ENCODE assay signal across 18 cellular contexts in genomic region chr6:13048113-13048512, GRCh38.
DNase-seq lines count a peak whose midpoint lies in the region; ATAC-seq, FAIRE-seq and TF ChIP-seq lines count a peak whose summit lies in the region.
"Had no signal": no experiment of that assay in that cellular context is flagged by ENCODE, and none has a peak within 500 bp of the region (broad histone marks: within the 10 kb centered on the region; RNA-seq: fewer than 3 reads in every experiment).

No MANE protein-coding gene starts in this region.

- no peak overlapping the region for H3K56ac ChIP-seq in H1 (replicated peaks; ENCODE audit: insufficient read length, low read depth, low read length)

- dilution Hi-C loops in mammary epithelial cell (cut with HindIII; ENCODE audit: low sequenced_read_pairs), result no loop called here

- no peaks in the 10 kb centered on the region for H3K4me1 ChIP-seq in mammary epithelial cell (ENCODE audit: insufficient read depth, low read length)
- H3K4me1 ChIP-seq in breast epithelium, result no peaks in the 10 kb centered on the region
- peaks cover 0 to 3% (median 0%) of the 10 kb centered on the region in 4 experiments; a peak in 1 of 7 replicates for H3K4me1 ChIP-seq in H1 (replicated peaks in 1 of 4; ENCODE audit: control insufficient read depth in 3 of 4, insufficient read depth in 4 of 4, low read length in 3 of 4)
- peaks cover 6% of the 10 kb centered on the region for H3K4me1 ChIP-seq in foreskin keratinocyte
- H3K4me1 ChIP-seq: BE2C had no signal

- WGBS in mammary epithelial cell (ENCODE audit: low coverage, missing lambda C conversion rate), result 20% methylated on average over 1 of the region's 2 CpGs
- 92% methylated on average over 2 of the region's 2 CpGs; no CpG with 5 or more reads in 1 of the 2 experiments for WGBS in H1 (ENCODE audit: extremely low coverage in 1 of 2, insufficient coverage in 1 of 2, insufficient read length in 1 of 2, insufficient replicate concordance in 2 of 2, low coverage in 1 of 2, low lambda C conversion rate in 2 of 2, missing lambda C conversion rate in 1 of 2), 2 experiments

- H2BK12ac ChIP-seq in H1 (ENCODE audit: low read depth, low read length), result no peak overlapping the region

- H3K27me3 ChIP-seq in mammary epithelial cell (ENCODE audit: insufficient read depth, low read length) (no peaks in the 10 kb centered on the region), breast epithelium (no peaks in the 10 kb centered on the region), H1 (replicated peaks in 1 of 4; ENCODE audit: control insufficient read depth in 3 of 4, extremely low read depth in 1 of 4, insufficient read depth in 3 of 4, low read length in 3 of 4) (no peaks in the 10 kb centered on the region), foreskin keratinocyte (no peaks in the 10 kb centered on the region)
- H3K27me3 ChIP-seq: BE2C had no signal

- TF ChIP-seq EP300 in H1 (IDR thresholded peaks at IDR 0.05; ENCODE audit: borderline replicate concordance in 1 of 2, low read depth in 2 of 2, low read length in 2 of 2), result no peak

- H4K91ac ChIP-seq in H1 (replicated peaks; ENCODE audit: insufficient read length, low read length), result no peak overlapping the region

- CTCF ChIA-PET in mammary epithelial cell (lab: Charles Lee; ENCODE audit: low non-redundant PET) (no interaction called here), H1 (lab: Charles Lee; ENCODE audit: partially characterized antibody) (interaction anchor here (1.0 to 1.6 kb wide), 5 partner anchors 11 to 136 kb away, joined by 3 read pairs; no protein-coding TSS in a partner anchor)

- no peak overlapping the region for H3K4me2 ChIP-seq in mammary epithelial cell (ENCODE audit: insufficient read depth, low read depth, low read length)
- H3K4me2 ChIP-seq in H1 (ENCODE audit: insufficient read depth in 1 of 2, low read depth in 2 of 2, low read length in 2 of 2), result no peak overlapping the region
- H3K4me2 ChIP-seq: KMS-11 had no signal

- no peak for TF ChIP-seq CTCF in mammary epithelial cell (conservative IDR thresholded peaks at IDR 0.05 in 1 of 2, IDR thresholded peaks at IDR 0.05 in 1 of 2; ENCODE audit: extremely low read depth in 1 of 2, insufficient read depth in 1 of 2, low read depth in 1 of 2, low read length in 2 of 2)
- no peak for TF ChIP-seq CTCF in breast epithelium (IDR thresholded peaks at IDR 0.05)
- no peak for TF ChIP-seq CTCF in H1 (IDR thresholded peaks at IDR 0.05; ENCODE audit: control extremely low read depth in 1 of 3, insufficient read depth in 1 of 3, low read depth in 1 of 3, low read length in 3 of 3)
- no peak for TF ChIP-seq CTCF in foreskin keratinocyte (conservative IDR thresholded peaks at IDR 0.05)

- no peak overlapping the region for H3K9ac ChIP-seq in mammary epithelial cell (ENCODE audit: insufficient read depth, low read length)
- H3K9ac ChIP-seq in H1 (replicated peaks in 1 of 4; ENCODE audit: extremely low read depth in 1 of 4, low read depth in 3 of 4, low read length in 3 of 4), result no peak overlapping the region
- H3K9ac ChIP-seq: KMS-11 had no signal

- H3K4me3 ChIP-seq in mammary epithelial cell (replicated peaks in 1 of 3; ENCODE audit: insufficient read depth in 1 of 3, low read depth in 2 of 3, low read length in 3 of 3), result no peak overlapping the region
- H3K4me3 ChIP-seq in breast epithelium, result no peak overlapping the region
- no peak overlapping the region for H3K4me3 ChIP-seq in H1 (ENCODE audit: extremely low read depth in 1 of 4, insufficient read depth in 2 of 4, low read depth in 3 of 4, low read length in 4 of 4)
- H3K4me3 ChIP-seq: GM12878 had no signal

- H2BK20ac ChIP-seq in H1 (ENCODE audit: low read length), result no peak overlapping the region

- FAIRE-seq in H1 (lab: Jason Lieb, UNC) (no peak), GM12891 (lab: Jason Lieb, UNC) (no peak)
- FAIRE-seq: GM12878 had no signal

- H2AK5ac ChIP-seq in H1 (ENCODE audit: low read depth, low read length), result no peak overlapping the region

- POLR2A ChIA-PET in H1 (lab: Charles Lee; ENCODE audit: partially characterized antibody), result no interaction called here

- no peak for TF ChIP-seq RAD21 in H1 (IDR thresholded peaks at IDR 0.05 in 1 of 2, conservative IDR thresholded peaks at IDR 0.05 in 1 of 2; ENCODE audit: low read depth in 2 of 2, low read length in 2 of 2)

- H3K9me3 ChIP-seq in mammary epithelial cell (replicated peaks; ENCODE audit: insufficient read depth, low read length) (no peaks in the 10 kb centered on the region), breast epithelium (no peaks in the 10 kb centered on the region), H1 (ENCODE audit: insufficient read depth in 2 of 2, low read depth in 1 of 2, low read length in 1 of 2) (no peaks in the 10 kb centered on the region)
- H3K9me3 ChIP-seq: BE2C had no signal

- H3K23ac ChIP-seq in H1 (ENCODE audit: insufficient read length), result no peak overlapping the region

- H4K20me1 ChIP-seq in mammary epithelial cell (ENCODE audit: insufficient read depth, low read length) (no peaks in the 10 kb centered on the region), H1 (replicated peaks in 1 of 2; ENCODE audit: control insufficient read depth in 1 of 2, insufficient read depth in 2 of 2, low read length in 2 of 2) (peaks cover 0 to 1% of the 10 kb centered on the region in 2 experiments)

- H2BK5ac ChIP-seq in H1 (ENCODE audit: low read depth, low read length), result no peak overlapping the region

- no peaks in the 10 kb centered on the region for H3K23me2 ChIP-seq in H1 (ENCODE audit: low read depth, low read length)

- H3K36me3 ChIP-seq in mammary epithelial cell (ENCODE audit: insufficient read depth, low read length) (no peaks in the 10 kb centered on the region), breast epithelium (no peaks in the 10 kb centered on the region), H1 (ENCODE audit: control insufficient read depth in 2 of 4, insufficient read depth in 4 of 4, low read length in 3 of 4) (no peaks in the 10 kb centered on the region)
- H3K36me3 ChIP-seq: BE2C had no signal

- no peaks in the 10 kb centered on the region; the same call in 1 of the 2 replicates for H3K79me1 ChIP-seq in H1 (ENCODE audit: low read depth, low read length)

- peak; percentile 3 for DNase-seq in mammary epithelial cell
- DNase-seq in breast epithelium (ENCODE audit: low spot score in 2 of 2), result no peak
- DNase-seq in H1 (ENCODE audit: low read depth in 1 of 2, low spot score in 2 of 2), result no peak
- peak; percentile 40 to 64 for DNase-seq in foreskin keratinocyte
- no peak for DNase-seq in GF-D8 (lab: John Stamatoyannopoulos, UW)
- DNase-seq in head of caudate nucleus, result no peak
- no peak for DNase-seq in stimulated activated CD4-positive, alpha-beta T cell treated with anti-CD3 and anti-CD28 coated beads, Interleukin-15, amount 100 ng/mL, for 24 hours
- no peak for DNase-seq in GM12891 (ENCODE audit: insufficient read length, low spot score)
- DNase-seq: BE2C; CD4-positive, CD25-positive, alpha-beta regulatory T cell; COR-L47; H9; NCI-H1417 treated with DMSO at 0.1 percent for 48 hours; NCI-H187 treated with DMSO at 0.1 percent for 48 hours; NCI-H526 had no signal

- H2BK15ac ChIP-seq in H1 (ENCODE audit: low read length), result no peak overlapping the region

- H3K4ac ChIP-seq in H1 (replicated peaks; ENCODE audit: insufficient read length, low read depth, low read length), result no peak overlapping the region

- no peak overlapping the region for H4K5ac ChIP-seq in H1 (ENCODE audit: insufficient read length, low read depth, low read length)

- peak; percentile 13 for ATAC-seq in foreskin keratinocyte
- ATAC-seq: GM12878 had no signal

- H2AFZ ChIP-seq in mammary epithelial cell (ENCODE audit: low read depth, low read length) (no peak overlapping the region), H1 (ENCODE audit: low read length) (no peak overlapping the region)

- TF ChIP-seq POLR2A in breast epithelium (IDR thresholded peaks at IDR 0.05), result no peak
- TF ChIP-seq POLR2A in H1 (IDR thresholded peaks at IDR 0.05; ENCODE audit: control extremely low read depth in 1 of 2, low read depth in 2 of 2, low read length in 2 of 2), result no peak
- no peak for TF ChIP-seq POLR2A in GM12891 (IDR thresholded peaks at IDR 0.05; ENCODE audit: low read depth, low read length)

- H3K14ac ChIP-seq in H1 (ENCODE audit: insufficient read length), result no peak overlapping the region

- no peak overlapping the region for H4K8ac ChIP-seq in H1 (ENCODE audit: extremely low read depth, insufficient read depth, low read length)

- no peak overlapping the region for H3K18ac ChIP-seq in H1 (ENCODE audit: extremely low read depth, low read length)

- H3K79me2 ChIP-seq in mammary epithelial cell (ENCODE audit: insufficient read depth, low read length) (no peaks in the 10 kb centered on the region), H1 (ENCODE audit: control insufficient read depth in 1 of 2, insufficient read depth in 2 of 2, low read length in 2 of 2) (no peaks in the 10 kb centered on the region; a peak in 1 of 4 replicates)

- in situ Hi-C loops in mammary epithelial cell (cut with MboI; ENCODE audit: low sequenced_read_pairs in 2 of 2), result no loop called here

- BruUV-seq in mammary epithelial cell (replicated peaks; lab: Mats Ljungman, UMichigan), result no TSS peak

- H3K27ac ChIP-seq in mammary epithelial cell (ENCODE audit: insufficient read depth, low read depth, low read length) (no peak overlapping the region), breast epithelium (no peak overlapping the region), H1 (ENCODE audit: low read depth, low read length) (no peak overlapping the region), foreskin keratinocyte (no peak overlapping the region)
- H3K27ac ChIP-seq: 22Rv1, KMS-11 had no signal

- intact Hi-C loops in mammary epithelial cell (cut with micrococcal nuclease), result no loop called here
- intact Hi-C loops in breast epithelium (cut with DNase I; ENCODE audit: low total_unique reads), result no loop called here
- intact Hi-C loops in head of caudate nucleus (cut with DNase I), result no loop called here

- H2BK120ac ChIP-seq in H1 (replicated peaks; ENCODE audit: low read depth, low read length), result no peak overlapping the region

TF ChIP-seq in H1, 55 proteins besides CTCF, POLR2A, EP300 and RAD21:
- peak; percentile 32; the same call in 1 of the 2 replicates for TF ChIP-seq BACH1 (IDR thresholded peaks at IDR 0.05; ENCODE audit: low read length)
- TF ChIP-seq, protein P1, sequence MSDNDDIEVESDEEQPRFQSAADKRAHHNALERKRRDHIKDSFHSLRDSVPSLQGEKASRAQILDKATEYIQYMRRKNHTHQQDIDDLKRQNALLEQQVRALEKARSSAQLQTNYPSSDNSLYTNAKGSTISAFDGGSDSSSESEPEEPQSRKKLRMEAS (IDR thresholded peaks at IDR 0.05), result no peak
TF ChIP-seq in H1: peak in this region for 1.

TF ChIP-seq in GM12891, 5 proteins besides CTCF, POLR2A, EP300 and RAD21:
- TF ChIP-seq POLR2AphosphoS5 (IDR thresholded peaks at IDR 0.05; ENCODE audit: low read depth, low read length) (no peak), TAF1 (IDR thresholded peaks at IDR 0.05; ENCODE audit: low read depth, low read length) (no peak), PAX5 (IDR thresholded peaks at IDR 0.05; ENCODE audit: insufficient read depth, low read length, severe bottlenecking) (no peak), POU2F2 (IDR thresholded peaks at IDR 0.05; ENCODE audit: low read depth, low read length) (no peak), SPI1 (IDR thresholded peaks at IDR 0.05; ENCODE audit: low read depth, low read length) (no peak)

Comparison
In these comparisons a context has a peak if more than half of its experiments do, and no peak if none do; other contexts are left out.
1. DNase-seq: peak in mammary epithelial cell (single experiment) and foreskin keratinocyte (2 of 2); none in breast epithelium (0 of 2), H1 (0 of 2), GF-D8 (single experiment), head of caudate nucleus (0 of 42), stimulated activated CD4-positive, alpha-beta T cell treated with anti-CD3 and anti-CD28 coated beads, Interleukin-15, amount 100 ng/mL, for 24 hours (single experiment) and GM12891 (single experiment).